Comparison of ENCODE assay signal across 14 cellular contexts in genomic region chr9:123775885-123776284, GRCh38.
"Had no signal": no experiment of that assay in that cellular context is flagged by ENCODE, and none has a peak within 500 bp of the region (broad histone marks: within the 10 kb centered on the region; RNA-seq: fewer than 3 reads in every experiment).

No MANE protein-coding gene starts in this region.

- H3K27ac Mint-ChIP-seq: activated naive CD4-positive, alpha-beta T cell treated with anti-CD3 and anti-CD28 coated beads, Interleukin-2, amount 10 ng/mL, durations not matched to agents 7 days and 5 days; activated T-helper 2 cell treated with anti-CD3 and anti-CD28 coated beads, Interferon-gamma antibody, Interleukin-2, Interleukin-4, amounts not matched to agents 10 μg/mL and 5 μg/mL and 100 μg/mL, durations not matched to agents 14 hours and 24 hours and 36 hours; endodermal cell; naive thymus-derived CD8-positive, alpha-beta T cell; stimulated activated memory B cell treated with anti-CD40 and anti-IgM and Interleukin-4, amounts not matched to agents 10 μg/mL and 1 μg/mL and 100 μg/mL, for 72 hours had no signal

- H3K36me3 ChIP-seq: ascending aorta, gastroesophageal sphincter had no signal

- H3K27ac ChIP-seq: ascending aorta, gastroesophageal sphincter had no signal

- DNase-seq: activated CD4-positive, alpha-beta T cell treated with anti-CD3 and anti-CD28 coated beads for 1 hour; activated CD4-positive, alpha-beta T cell treated with anti-CD3 and anti-CD28 coated beads, Interleukin-2, amount 50 U/mL, for 48 hours; activated naive CD4-positive, alpha-beta T cell treated with anti-CD3 and anti-CD28 coated beads, Interleukin-2, amount 10 ng/mL, durations not matched to agents 7 days and 5 days; endodermal cell; islet precursor cell; mammary epithelial cell; mucosa of descending colon; nucleus accumbens; stimulated activated CD4-positive, alpha-beta T cell treated with anti-CD3 and anti-CD28 coated beads, Interleukin-2, amount 100 ng/mL, for 48 hours had no signal

- H3K4me1 Mint-ChIP-seq: activated naive CD4-positive, alpha-beta T cell treated with anti-CD3 and anti-CD28 coated beads, Interleukin-2, amount 10 ng/mL, durations not matched to agents 7 days and 5 days had no signal

- H3K36me3 Mint-ChIP-seq: activated naive CD4-positive, alpha-beta T cell treated with anti-CD3 and anti-CD28 coated beads, Interleukin-2, amount 10 ng/mL, durations not matched to agents 7 days and 5 days; stimulated activated memory B cell treated with anti-CD40 and anti-IgM and Interleukin-4, amounts not matched to agents 10 μg/mL and 1 μg/mL and 100 μg/mL, for 72 hours had no signal

- ATAC-seq: gastroesophageal sphincter; mucosa of descending colon; naive thymus-derived CD8-positive, alpha-beta T cell; stimulated activated memory B cell treated with anti-CD40 and anti-IgM and Interleukin-4, amounts not matched to agents 10 μg/mL and 1 μg/mL and 100 μg/mL, for 72 hours had no signal

- H3K27me3 ChIP-seq: ascending aorta, gastroesophageal sphincter had no signal

- H3K4me3 Mint-ChIP-seq: activated naive CD4-positive, alpha-beta T cell treated with anti-CD3 and anti-CD28 coated beads, Interleukin-2, amount 10 ng/mL, durations not matched to agents 7 days and 5 days; endodermal cell; naive thymus-derived CD8-positive, alpha-beta T cell; stimulated activated memory B cell treated with anti-CD40 and anti-IgM and Interleukin-4, amounts not matched to agents 10 μg/mL and 1 μg/mL and 100 μg/mL, for 72 hours had no signal

- H3K27me3 Mint-ChIP-seq: activated naive CD4-positive, alpha-beta T cell treated with anti-CD3 and anti-CD28 coated beads, Interleukin-2, amount 10 ng/mL, durations not matched to agents 7 days and 5 days; naive thymus-derived CD8-positive, alpha-beta T cell; stimulated activated memory B cell treated with anti-CD40 and anti-IgM and Interleukin-4, amounts not matched to agents 10 μg/mL and 1 μg/mL and 100 μg/mL, for 72 hours had no signal

- H3K4me3 ChIP-seq: ascending aorta, gastroesophageal sphincter, mucosa of descending colon had no signal

- H3K9me3 Mint-ChIP-seq: activated naive CD4-positive, alpha-beta T cell treated with anti-CD3 and anti-CD28 coated beads, Interleukin-2, amount 10 ng/mL, durations not matched to agents 7 days and 5 days; activated T-helper 2 cell treated with anti-CD3 and anti-CD28 coated beads, Interferon-gamma antibody, Interleukin-2, Interleukin-4, amounts not matched to agents 10 μg/mL and 5 μg/mL and 100 μg/mL, durations not matched to agents 14 hours and 24 hours and 36 hours; endodermal cell; naive thymus-derived CD8-positive, alpha-beta T cell; stimulated activated memory B cell treated with anti-CD40 and anti-IgM and Interleukin-4, amounts not matched to agents 10 μg/mL and 1 μg/mL and 100 μg/mL, for 72 hours had no signal

- H3K9me3 ChIP-seq: ascending aorta, gastroesophageal sphincter, mucosa of descending colon had no signal

- H3K4me1 ChIP-seq: ascending aorta, gastroesophageal sphincter had no signal
